Comparison of ENCODE assay signal across 23 cellular contexts in genomic region chr17:1750628-1751027, GRCh38. TPM values are rescaled to one million over a fixed set of nuclear protein-coding genes. Genes with fewer than 3 reads are reported as not detected.
DNase-seq lines count a peak whose midpoint lies in the region; ATAC-seq, FAIRE-seq and TF ChIP-seq lines count a peak whose summit lies in the region.
"Had no signal": no experiment of that assay in that cellular context is flagged by ENCODE, and none has a peak within 500 bp of the region (broad histone marks: within the 10 kb centered on the region; RNA-seq: fewer than 3 reads in every experiment).

No MANE protein-coding gene starts in this region.

- H4K8ac ChIP-seq in H1 (ENCODE audit: extremely low read depth, insufficient read depth, low read length): peak overlapping the region; percentile 51; the same call in 1 of the 2 replicates

- CTCF ChIA-PET in H1 (lab: Charles Lee; ENCODE audit: partially characterized antibody): interaction anchor here (0.7 to 0.8 kb wide), 2 partner anchors 14 to 29 kb away, joined by 3 read pairs; no protein-coding TSS in a partner anchor

- H3K27ac ChIP-seq in left ventricle myocardium inferior (replicated peaks) (no peak overlapping the region), H1 (ENCODE audit: low read depth, low read length) (no peak overlapping the region), lower lobe of right lung (peak overlapping the region; percentile 85), upper lobe of right lung (peak overlapping the region; percentile 82)
- H3K27ac ChIP-seq: PC-9, SJSA1 had no signal

- H2BK5ac ChIP-seq in H1 (ENCODE audit: low read depth, low read length): no peak overlapping the region

- no peak for TF ChIP-seq CTCF in left ventricle myocardium inferior (IDR thresholded peaks at IDR 0.05; ENCODE audit: borderline replicate concordance)
- no peak for TF ChIP-seq CTCF in H1 (IDR thresholded peaks at IDR 0.05; ENCODE audit: control extremely low read depth in 1 of 3, insufficient read depth in 1 of 3, low read depth in 1 of 3, low read length in 3 of 3)
- TF ChIP-seq CTCF in lower lobe of right lung (IDR thresholded peaks at IDR 0.05): no peak
- no peak for TF ChIP-seq CTCF in upper lobe of right lung (IDR thresholded peaks at IDR 0.05)
- no peak for TF ChIP-seq CTCF in GM20000 (IDR thresholded peaks at IDR 0.05; ENCODE audit: extremely low read depth, missing control alignments)

- no peak overlapping the region for H2BK15ac ChIP-seq in H1 (ENCODE audit: low read length)

- intact Hi-C loops in left ventricle myocardium superior (cut with micrococcal nuclease): no loop called here
- intact Hi-C loops in left ventricle myocardium inferior (cut with micrococcal nuclease): no loop called here
- intact Hi-C loops in lower lobe of right lung (cut with DNase I): no loop called here
- intact Hi-C loops in upper lobe of right lung (cut with DNase I): no loop called here

- no peak overlapping the region for H3K4me3 ChIP-seq in left ventricle myocardium inferior
- no peak overlapping the region for H3K4me3 ChIP-seq in H1 (ENCODE audit: extremely low read depth in 1 of 4, insufficient read depth in 2 of 4, low read depth in 3 of 4, low read length in 4 of 4)
- no peak overlapping the region for H3K4me3 ChIP-seq in lower lobe of right lung
- H3K4me3 ChIP-seq in upper lobe of right lung: no peak overlapping the region
- H3K4me3 ChIP-seq: PC-9, SJSA1 had no signal

- no peak overlapping the region for H2BK12ac ChIP-seq in H1 (ENCODE audit: low read depth, low read length)

- DNase-seq in left ventricle myocardium superior (no peak), left ventricle myocardium inferior (no peak), H1 (ENCODE audit: low read depth in 1 of 2, low spot score in 2 of 2) (no peak), lower lobe of right lung (no peak), upper lobe of right lung (peak; percentile 79), DMS153 treated with DMSO at 0.1 percent for 48 hours (lab: John Stamatoyannopoulos, UW; ENCODE audit: unreplicated experiment) (no peak), NCI-H2081 (lab: John Stamatoyannopoulos, UW) (no peak), GM20000 (ENCODE audit: low spot score) (no peak)
- DNase-seq: CD4-positive, CD25-positive, alpha-beta regulatory T cell; DMS153; GOT3; Karpas-422; NCI-H1092 treated with DMSO at 0.1 percent for 48 hours; NCI-H1436; NCI-H187; NCI-H446 treated with DMSO at 0.1 percent for 48 hours; NCI-H526; NCI-H82; NK-92 treated with Interleukin-12 subunit alpha and Interleukin-12 subunit beta, amount 100 ng/mL, for 24 hours; PC-9; Right ventricle myocardium superior had no signal

- H3K27me3 ChIP-seq in left ventricle myocardium inferior (ENCODE audit: low read depth) (peaks cover 5% of the 10 kb centered on the region), H1 (replicated peaks in 1 of 4; ENCODE audit: control insufficient read depth in 3 of 4, extremely low read depth in 1 of 4, insufficient read depth in 3 of 4, low read length in 3 of 4) (no peaks in the 10 kb centered on the region; a peak in 1 of 7 replicates), lower lobe of right lung (ENCODE audit: low read depth) (no peaks in the 10 kb centered on the region), upper lobe of right lung (no peaks in the 10 kb centered on the region)
- H3K27me3 ChIP-seq: SJSA1 had no signal

- no peak overlapping the region; the same call in 1 of the 2 replicates for H2AK5ac ChIP-seq in H1 (ENCODE audit: low read depth, low read length)

- TF ChIP-seq POLR2A in H1 (IDR thresholded peaks at IDR 0.05; ENCODE audit: control extremely low read depth in 1 of 2, low read depth in 2 of 2, low read length in 2 of 2): no peak

- POLR2A ChIA-PET in H1 (lab: Charles Lee; ENCODE audit: partially characterized antibody): interaction anchor here (0.8 to 1.6 kb wide), 6 partner anchors 13 to 33 kb away, joined by 3 to 5 read pairs (median 3); no protein-coding TSS in a partner anchor

- 85% methylated on average over 9 of the region's 9 CpGs; no CpG with 5 or more reads in 1 of the 2 experiments for WGBS in H1 (ENCODE audit: extremely low coverage in 1 of 2, insufficient coverage in 1 of 2, insufficient read length in 1 of 2, insufficient replicate concordance in 2 of 2, low coverage in 1 of 2, low lambda C conversion rate in 2 of 2, missing lambda C conversion rate in 1 of 2), 2 experiments

- no peak for FAIRE-seq in H1 (lab: Jason Lieb, UNC)

- H3K4me1 ChIP-seq in left ventricle myocardium inferior (peaks cover 10% of the 10 kb centered on the region), H1 (replicated peaks in 1 of 4; ENCODE audit: control insufficient read depth in 3 of 4, insufficient read depth in 4 of 4, low read length in 3 of 4) (peaks cover 0 to 24% (median 14%) of the 10 kb centered on the region in 4 experiments; a peak in 6 of 7 replicates), lower lobe of right lung (peaks cover 64% of the 10 kb centered on the region), upper lobe of right lung (peaks cover 39% of the 10 kb centered on the region)
- H3K4me1 ChIP-seq: SJSA1 had no signal

- H3K23me2 ChIP-seq in H1 (ENCODE audit: low read depth, low read length): no peaks in the 10 kb centered on the region

- H3K18ac ChIP-seq in H1 (ENCODE audit: extremely low read depth, low read length): no peak overlapping the region; the same call in 1 of the 2 replicates

- no peak overlapping the region for H3K14ac ChIP-seq in H1 (ENCODE audit: insufficient read length)

- H2AFZ ChIP-seq in H1 (ENCODE audit: low read length): no peak overlapping the region
- H2AFZ ChIP-seq: PC-9 had no signal

- TF ChIP-seq EP300 in H1 (IDR thresholded peaks at IDR 0.05; ENCODE audit: borderline replicate concordance in 1 of 2, low read depth in 2 of 2, low read length in 2 of 2): no peak

- no peak overlapping the region for H3K23ac ChIP-seq in H1 (ENCODE audit: insufficient read length)

- no peak for TF ChIP-seq RAD21 in H1 (IDR thresholded peaks at IDR 0.05 in 1 of 2, conservative IDR thresholded peaks at IDR 0.05 in 1 of 2; ENCODE audit: low read depth in 2 of 2, low read length in 2 of 2)

- no peak overlapping the region for H2BK120ac ChIP-seq in H1 (replicated peaks; ENCODE audit: low read depth, low read length)

- H3K79me1 ChIP-seq in H1 (ENCODE audit: low read depth, low read length): no peaks in the 10 kb centered on the region

- H3K36me3 ChIP-seq in left ventricle myocardium inferior (no peaks in the 10 kb centered on the region), H1 (ENCODE audit: control insufficient read depth in 2 of 4, insufficient read depth in 4 of 4, low read length in 3 of 4) (no peaks in the 10 kb centered on the region), lower lobe of right lung (no peaks in the 10 kb centered on the region), upper lobe of right lung (no peaks in the 10 kb centered on the region)
- H3K36me3 ChIP-seq: SJSA1 had no signal

- H3K79me2 ChIP-seq in H1 (ENCODE audit: control insufficient read depth in 1 of 2, insufficient read depth in 2 of 2, low read length in 2 of 2): no peaks in the 10 kb centered on the region

- ATAC-seq in left ventricle myocardium superior (peak; percentile 14), lower lobe of right lung (peak in 1 of 2 donors; percentile 16), upper lobe of right lung (peak; percentile 18)
- ATAC-seq: HCT116 had no signal

- H3K56ac ChIP-seq in H1 (replicated peaks; ENCODE audit: insufficient read length, low read depth, low read length): no peak overlapping the region

- H3K9ac ChIP-seq in H1 (replicated peaks in 1 of 4; ENCODE audit: extremely low read depth in 1 of 4, low read depth in 3 of 4, low read length in 3 of 4): no peak overlapping the region

- no peak overlapping the region for H3K4me2 ChIP-seq in H1 (ENCODE audit: insufficient read depth in 1 of 2, low read depth in 2 of 2, low read length in 2 of 2)
- H3K4me2 ChIP-seq: PC-9 had no signal

- no peaks in the 10 kb centered on the region for H4K20me1 ChIP-seq in H1 (replicated peaks in 1 of 2; ENCODE audit: control insufficient read depth in 1 of 2, insufficient read depth in 2 of 2, low read length in 2 of 2)

- H4K5ac ChIP-seq in H1 (ENCODE audit: insufficient read length, low read depth, low read length): no peak overlapping the region

- H3K9me3 ChIP-seq in left ventricle myocardium inferior (replicated peaks) (no peaks in the 10 kb centered on the region), H1 (ENCODE audit: insufficient read depth in 2 of 2, low read depth in 1 of 2, low read length in 1 of 2) (no peaks in the 10 kb centered on the region), lower lobe of right lung (no peaks in the 10 kb centered on the region), upper lobe of right lung (no peaks in the 10 kb centered on the region)
- H3K9me3 ChIP-seq: SJSA1 had no signal

- H4K91ac ChIP-seq in H1 (replicated peaks; ENCODE audit: insufficient read length, low read length): no peak overlapping the region

- H3K4ac ChIP-seq in H1 (replicated peaks; ENCODE audit: insufficient read length, low read depth, low read length): no peak overlapping the region

- H2BK20ac ChIP-seq in H1 (ENCODE audit: low read length): no peak overlapping the region

RNA-seq across cellular contexts. Expression of gene SERPINF2, which starts 8.0 kb away (rescaled TPM):
- 1.4 TPM for total RNA-seq in left ventricle myocardium superior
- total RNA-seq in left ventricle myocardium inferior: 0.33 TPM
- 1.6 and 1.8 TPM in 2 replicates for total RNA-seq in H1 (2021; fragmentation: NEBNext Ultra II Directional; extraction: Animal tissue kit (Norgen Biotek cat#: 25700))
- polyA plus RNA-seq in H1 (2011; rRNA removed): 3.2 and 5.5 TPM in 2 replicates
- polyA plus RNA-seq in H1 (2011; cell fraction: cytosol; rRNA removed): 3.3 TPM
- polyA plus RNA-seq in H1 (2011; cell fraction: nucleus; rRNA removed): 2.3 TPM
- 1.1 to 2.2 TPM (median 1.7 TPM) in 4 replicates for polyA plus RNA-seq in H1 (2012, experiment 1 of 2)
- polyA plus RNA-seq in H1 (2012, experiment 2 of 2): 1.3 TPM
- polyA plus RNA-seq in H1 (2013, experiment 1 of 2): 0.81 TPM
- 0.81 TPM for polyA plus RNA-seq in H1 (2013, experiment 2 of 2)
- 0.73 and 0.82 TPM in 2 replicates for polyA minus RNA-seq in H1 (2011; rRNA and poly(A)+ RNA removed)
- 1.8 TPM for polyA minus RNA-seq in H1 (2011; cell fraction: cytosol; rRNA and poly(A)+ RNA removed)
- 0.60 TPM for polyA minus RNA-seq in H1 (2011; cell fraction: nucleus; rRNA and poly(A)+ RNA removed)
- total RNA-seq in lower lobe of right lung: 24.1 TPM
- 21.6 TPM for total RNA-seq in upper lobe of right lung
- total RNA-seq: SJSA1 had no signal
- polyA plus RNA-seq: CD4-positive, CD25-positive, alpha-beta regulatory T cell had no signal

RNA-seq across cellular contexts. Expression of gene SERPINF1, which starts 11.2 kb away (rescaled TPM):
- total RNA-seq in left ventricle myocardium superior: 146 TPM
- 122 TPM for total RNA-seq in left ventricle myocardium inferior
- total RNA-seq in H1 (2021; fragmentation: NEBNext Ultra II Directional; extraction: Animal tissue kit (Norgen Biotek cat#: 25700)): 41.5 and 42.3 TPM in 2 replicates
- 136 and 161 TPM in 2 replicates for polyA plus RNA-seq in H1 (2011; rRNA removed)
- 112 TPM for polyA plus RNA-seq in H1 (2011; cell fraction: cytosol; rRNA removed)
- polyA plus RNA-seq in H1 (2011; cell fraction: nucleus; rRNA removed): 138 TPM
- 44.7 to 50.6 TPM (median 49.2 TPM) in 4 replicates for polyA plus RNA-seq in H1 (2012, experiment 1 of 2)
- polyA plus RNA-seq in H1 (2012, experiment 2 of 2): 62.1 TPM
- 94.4 TPM for polyA plus RNA-seq in H1 (2013, experiment 1 of 2)
- 101 TPM for polyA plus RNA-seq in H1 (2013, experiment 2 of 2)
- 45.7 and 57.7 TPM in 2 replicates for polyA minus RNA-seq in H1 (2011; rRNA and poly(A)+ RNA removed)
- 29.4 TPM for polyA minus RNA-seq in H1 (2011; cell fraction: cytosol; rRNA and poly(A)+ RNA removed)
- 23.2 TPM for polyA minus RNA-seq in H1 (2011; cell fraction: nucleus; rRNA and poly(A)+ RNA removed)
- 204 TPM for total RNA-seq in lower lobe of right lung
- 119 TPM for total RNA-seq in upper lobe of right lung
- total RNA-seq: CD4-positive, CD25-positive, alpha-beta regulatory T cell; SJSA1 had no signal

RNA-seq across cellular contexts. Expression of gene WDR81, which starts 26.1 kb away (rescaled TPM):
- 7.6 TPM for total RNA-seq in left ventricle myocardium superior
- total RNA-seq in left ventricle myocardium inferior: 9.3 TPM
- 12.3 and 13.1 TPM in 2 replicates for total RNA-seq in H1 (2021; fragmentation: NEBNext Ultra II Directional; extraction: Animal tissue kit (Norgen Biotek cat#: 25700))
- polyA plus RNA-seq in H1 (2011; rRNA removed): 9.1 and 12.9 TPM in 2 replicates
- polyA plus RNA-seq in H1 (2011; cell fraction: cytosol; rRNA removed): 8.0 TPM
- 30.5 TPM for polyA plus RNA-seq in H1 (2011; cell fraction: nucleus; rRNA removed)
- 7.4 to 14.0 TPM (median 13.7 TPM) in 4 replicates for polyA plus RNA-seq in H1 (2012, experiment 1 of 2)
- 10.3 TPM for polyA plus RNA-seq in H1 (2012, experiment 2 of 2)
- 6.6 TPM for polyA plus RNA-seq in H1 (2013, experiment 1 of 2)
- 5.4 TPM for polyA plus RNA-seq in H1 (2013, experiment 2 of 2)
- polyA minus RNA-seq in H1 (2011; rRNA and poly(A)+ RNA removed): 7.8 and 8.5 TPM in 2 replicates
- 10.5 TPM for polyA minus RNA-seq in H1 (2011; cell fraction: cytosol; rRNA and poly(A)+ RNA removed)
- polyA minus RNA-seq in H1 (2011; cell fraction: nucleus; rRNA and poly(A)+ RNA removed): 13.8 TPM
- 49.9 TPM for total RNA-seq in lower lobe of right lung
- 43.9 TPM for total RNA-seq in upper lobe of right lung

RNA-seq across cellular contexts. Expression of gene TLCD2, which starts 40.5 kb away (rescaled TPM):
- 1.7 TPM for total RNA-seq in left ventricle myocardium superior
- 1.8 TPM for total RNA-seq in left ventricle myocardium inferior
- total RNA-seq in H1 (2021; fragmentation: NEBNext Ultra II Directional; extraction: Animal tissue kit (Norgen Biotek cat#: 25700)): 1.3 and 1.4 TPM in 2 replicates
- 0.47 and 0.69 TPM in 2 replicates for polyA plus RNA-seq in H1 (2011; rRNA removed)
- polyA plus RNA-seq in H1 (2011; cell fraction: cytosol; rRNA removed): 0.83 TPM
- 2.2 TPM for polyA plus RNA-seq in H1 (2011; cell fraction: nucleus; rRNA removed)
- polyA plus RNA-seq in H1 (2012, experiment 1 of 2): 1.4 to 1.9 TPM (median 1.5 TPM) in 4 replicates
- polyA plus RNA-seq in H1 (2012, experiment 2 of 2): 0.58 TPM
- polyA plus RNA-seq in H1 (2013, experiment 1 of 2): 1.9 TPM
- 1.6 TPM for polyA plus RNA-seq in H1 (2013, experiment 2 of 2)
- polyA minus RNA-seq in H1 (2011; rRNA and poly(A)+ RNA removed): 0.85 and 1.0 TPM in 2 replicates
- polyA minus RNA-seq in H1 (2011; cell fraction: cytosol; rRNA and poly(A)+ RNA removed): 0.66 TPM
- 2.1 TPM for polyA minus RNA-seq in H1 (2011; cell fraction: nucleus; rRNA and poly(A)+ RNA removed)
- 13.4 TPM for total RNA-seq in lower lobe of right lung
- total RNA-seq in upper lobe of right lung: 12.7 TPM

Comparison
In these comparisons a context has a peak if more than half of its experiments do, and no peak if none do; other contexts are left out.
1. H3K27ac ChIP-seq: peak in lower lobe of right lung (single experiment) and upper lobe of right lung (single experiment); none in left ventricle myocardium inferior (single experiment) and H1 (single experiment).